ENCODE assay signal across 11 cellular contexts in the genomic region with DNA sequence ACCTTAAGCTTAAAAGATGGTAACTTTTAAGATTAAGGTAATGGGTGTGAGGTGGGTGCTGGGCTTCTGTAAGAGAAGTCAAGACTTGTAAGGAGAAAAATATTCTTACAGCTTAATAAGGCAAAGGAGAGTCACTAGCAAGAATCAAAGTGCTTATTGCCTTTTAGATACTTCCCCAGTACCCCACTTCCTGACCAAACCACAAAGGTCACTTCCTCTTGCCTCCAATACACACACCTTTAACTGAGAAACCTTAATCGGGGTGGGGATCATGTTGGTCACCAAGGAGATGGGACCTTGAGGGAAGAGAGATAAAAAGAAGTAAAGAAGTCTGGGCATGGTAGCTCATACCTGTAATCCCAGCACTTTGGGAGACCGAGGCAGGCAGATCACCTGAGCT. TPM values are rescaled to one million over a fixed set of nuclear protein-coding genes. Genes with fewer than 3 reads are reported as not detected.
DNase-seq lines count a peak whose midpoint lies in the region; ATAC-seq, FAIRE-seq and TF ChIP-seq lines count a peak whose summit lies in the region.
"Had no signal": no experiment of that assay in that cellular context is flagged by ENCODE, and none has a peak within 500 bp of the region (broad histone marks: within the 10 kb centered on the region; RNA-seq: fewer than 3 reads in every experiment).

No MANE protein-coding gene starts in this region.

- H3K4me2 ChIP-seq in OCI-LY1 (ENCODE audit: low read length), result peak overlapping the region; percentile 57; the same call in 1 of the 2 replicates
- H3K4me2 ChIP-seq: hepatocyte had no signal

- H3K4me3 ChIP-seq in OCI-LY1 (ENCODE audit: low read depth, low read length, poor library complexity, severe bottlenecking) (no peak overlapping the region), esophagus squamous epithelium (no peak overlapping the region), dorsolateral prefrontal cortex (no peak overlapping the region)
- H3K4me3 ChIP-seq: hepatocyte had no signal

- no peaks in the 10 kb centered on the region for H3K9me2 ChIP-seq in OCI-LY1 (ENCODE audit: low read depth, low read length)

- CTCF ChIA-PET in GM10248 (lab: Yijun Ruan, JAX), result interaction anchor here (1.0 to 2.6 kb wide), 4 partner anchors 9 to 425 kb away, joined by 3 to 22 read pairs (median 4); a partner anchor contains a TSS

- H3K36me3 Mint-ChIP-seq in dendritic cell treated with granulocyte-macrophage colony-stimulating factor and Interleukin-4, amounts not matched to agents 40 ng/mL and 50 ng/mL, for 4 days (ENCODE audit: low read depth), result peaks cover 6% of the 10 kb centered on the region

- no peaks in the 10 kb centered on the region for H3K27me3 ChIP-seq in OCI-LY1 (ENCODE audit: insufficient read depth, low read length)
- no peaks in the 10 kb centered on the region for H3K27me3 ChIP-seq in esophagus squamous epithelium
- H3K27me3 ChIP-seq in dorsolateral prefrontal cortex, result no peaks in the 10 kb centered on the region
- H3K27me3 ChIP-seq: hepatocyte had no signal

- TF ChIP-seq POLR2A in esophagus squamous epithelium (IDR thresholded peaks at IDR 0.05) (no peak), H54 (IDR thresholded peaks at IDR 0.05; ENCODE audit: low read depth, low read length) (no peak)

- H3K36me3 ChIP-seq in OCI-LY1 (ENCODE audit: insufficient read depth, low read length) (no peaks in the 10 kb centered on the region), esophagus squamous epithelium (no peaks in the 10 kb centered on the region)

- POLR2A ChIA-PET in GM10248 (lab: Yijun Ruan, JAX), result no interaction called here

- H3K4me1 Mint-ChIP-seq in dendritic cell treated with granulocyte-macrophage colony-stimulating factor and Interleukin-4, amounts not matched to agents 40 ng/mL and 50 ng/mL, for 4 days (ENCODE audit: low read depth), result peaks cover 40% of the 10 kb centered on the region

- DNase-seq in GM10248 (ENCODE audit: extremely low spot score) (peak; percentile 39), esophagus squamous epithelium (lab: John Stamatoyannopoulos, UW) (no peak), H54 (ENCODE audit: insufficient read length, low spot score) (no peak), dorsolateral prefrontal cortex (no peak)
- DNase-seq: cortex of kidney, NCI-H1105 treated with DMSO at 0.1 percent for 48 hours had no signal

- H2AFZ ChIP-seq in OCI-LY1 (ENCODE audit: low read length), result no peak overlapping the region
- H2AFZ ChIP-seq: hepatocyte had no signal

- intact Hi-C loops in dendritic cell treated with granulocyte-macrophage colony-stimulating factor and Interleukin-4, amounts not matched to agents 40 ng/mL and 50 ng/mL, for 4 days (cut with micrococcal nuclease), result loop anchor here (5.0 kb wide), 1 partner anchor 39 kb away; no protein-coding TSS in a partner anchor
- intact Hi-C loops in esophagus squamous epithelium (cut with DNase I) (loop anchor here (10.0 kb wide), 1 partner anchor 386 kb away; no protein-coding TSS in a partner anchor), dorsolateral prefrontal cortex (cut with DNase I) (loop anchor here (5.0 kb wide), 1 partner anchor 194 kb away; no protein-coding TSS in a partner anchor)

- TF ChIP-seq CTCF in GM10248 (IDR thresholded peaks at IDR 0.05; ENCODE audit: control extremely low read depth, extremely low read depth, low read depth, missing control alignments) (no peak), OCI-LY1 (IDR thresholded peaks at IDR 0.05; ENCODE audit: low read length) (no peak), esophagus squamous epithelium (IDR thresholded peaks at IDR 0.05) (no peak), dorsolateral prefrontal cortex (IDR thresholded peaks at IDR 0.05 in 54 of 56, conservative IDR thresholded peaks at IDR 0.05 in 2 of 56; ENCODE audit: low read depth in 1 of 56, partially characterized antibody in 56 of 56) (no peak)

- peak overlapping the region; percentile 69 for H3K27ac Mint-ChIP-seq in dendritic cell treated with granulocyte-macrophage colony-stimulating factor and Interleukin-4, amounts not matched to agents 40 ng/mL and 50 ng/mL, for 4 days

- peak overlapping the region; percentile 44; the same call in 1 of the 2 replicates for H3K9ac ChIP-seq in OCI-LY1 (ENCODE audit: low read length)

- H3K9me3 ChIP-seq in OCI-LY1 (ENCODE audit: low read length), result no peaks in the 10 kb centered on the region
- H3K9me3 ChIP-seq in esophagus squamous epithelium, result no peaks in the 10 kb centered on the region

- H3F3A ChIP-seq in OCI-LY1 (ENCODE audit: insufficient read depth, low read length), result no peaks in the 10 kb centered on the region

- no peak for FAIRE-seq in H54 (lab: Jason Lieb, UNC)

- peaks cover 9% of the 10 kb centered on the region for H3K9me3 Mint-ChIP-seq in dendritic cell treated with granulocyte-macrophage colony-stimulating factor and Interleukin-4, amounts not matched to agents 40 ng/mL and 50 ng/mL, for 4 days

- H3K27ac ChIP-seq in OCI-LY1 (ENCODE audit: low read depth, low read length, poor library complexity, severe bottlenecking) (peak overlapping the region; percentile 39), esophagus squamous epithelium (no peak overlapping the region), dorsolateral prefrontal cortex (no peak overlapping the region)
- H3K27ac ChIP-seq: hepatocyte had no signal

- H3K4me3 Mint-ChIP-seq in dendritic cell treated with granulocyte-macrophage colony-stimulating factor and Interleukin-4, amounts not matched to agents 40 ng/mL and 50 ng/mL, for 4 days, result no peak overlapping the region

- no peaks in the 10 kb centered on the region for H3K79me2 ChIP-seq in OCI-LY1 (ENCODE audit: insufficient read depth, low read length)
- H3K79me2 ChIP-seq: hepatocyte had no signal

- no peaks in the 10 kb centered on the region for H3K27me3 Mint-ChIP-seq in dendritic cell treated with granulocyte-macrophage colony-stimulating factor and Interleukin-4, amounts not matched to agents 40 ng/mL and 50 ng/mL, for 4 days

- H3K4me1 ChIP-seq in OCI-LY1 (ENCODE audit: insufficient read depth, low read length, severe bottlenecking) (peaks cover 11% of the 10 kb centered on the region), esophagus squamous epithelium (peaks cover 5 to 11% (median 5%) of the 10 kb centered on the region in 3 donors)

- WGBS in esophagus squamous epithelium, 2 donors, result 53 to 67% methylated on average over 2 of the region's 2 CpGs

- ATAC-seq in GM21717 (IDR thresholded peaks at IDR 0.05; ENCODE audit: unreplicated experiment), result peak; percentile 49
- no peak for ATAC-seq in GM18868 (IDR thresholded peaks at IDR 0.05; ENCODE audit: unreplicated experiment)

- no peaks in the 10 kb centered on the region for H4K20me1 ChIP-seq in OCI-LY1 (ENCODE audit: insufficient read depth, low read length)

RNA-seq across cellular contexts. Expression of a gene that starts 10.6 kb away (rescaled TPM):
- 10 to 100 TPM; 12.3 to 38.0 (median 22.8) TPM for total RNA-seq in esophagus squamous epithelium
- 10 to 100 TPM; 32.3 to 74.5 (median 53.4) TPM for total RNA-seq in dorsolateral prefrontal cortex
